Comparison of ENCODE assay signal across 1 cellular context in genomic region chr17:82045916-82046484, GRCh38.
TF ChIP-seq lines count a peak whose summit lies in the region.

No MANE protein-coding gene starts in this region.

TF ChIP-seq in H1, 55 proteins besides CTCF, POLR2A, EP300 and RAD21:
- TF ChIP-seq POU5F1 (IDR thresholded peaks at IDR 0.05; ENCODE audit: low read depth, low read length) = no peak
- TF ChIP-seq CEBPB (IDR thresholded peaks at IDR 0.05; ENCODE audit: low read depth, low read length) = no peak
- TF ChIP-seq CHD1 (IDR thresholded peaks at IDR 0.05; ENCODE audit: low read depth, low read length) = no peak
- no peak for TF ChIP-seq KDM1A (IDR thresholded peaks at IDR 0.05; ENCODE audit: borderline replicate concordance, low read length)
- no peak for TF ChIP-seq HDAC6 (IDR thresholded peaks at IDR 0.05; ENCODE audit: low read depth, low read length)
